In genomic region chr3:101828289-101828688, GRCh38 we compare ENCODE assay signal across 8 cellular contexts. TPM values are rescaled to one million over a fixed set of nuclear protein-coding genes. Genes with fewer than 3 reads are reported as not detected.
DNase-seq lines count a peak whose midpoint lies in the region; ATAC-seq and TF ChIP-seq lines count a peak whose summit lies in the region.

No MANE protein-coding gene starts in this region.

- H3K4me1 ChIP-seq in adrenal gland (replicated peaks in 1 of 2) (peaks cover 27 to 40% of the 10 kb centered on the region in 2 donors), upper lobe of left lung (peaks cover 29 to 43% (median 37%) of the 10 kb centered on the region in 4 donors)

- peak overlapping the region in 2 of 4 donors; percentile 32 to 61 for H3K4me3 ChIP-seq in adrenal gland
- H3K4me3 ChIP-seq in upper lobe of left lung = peak overlapping the region in 3 of 4 donors; percentile 53 to 61 (median 58)

- no peak for TF ChIP-seq CTCF in adrenal gland (IDR thresholded peaks at IDR 0.05)
- no peak for TF ChIP-seq CTCF in upper lobe of left lung (IDR thresholded peaks at IDR 0.05)

- peak overlapping the region; percentile 92 for H3K27ac Mint-ChIP-seq in activated naive CD4-positive, alpha-beta T cell treated with anti-CD3 and anti-CD28 coated beads, Interleukin-2, amount 10 ng/mL, durations not matched to agents 7 days and 5 days
- H3K27ac Mint-ChIP-seq in memory B cell = peak overlapping the region; percentile 96

- H3K36me3 Mint-ChIP-seq in activated naive CD4-positive, alpha-beta T cell treated with anti-CD3 and anti-CD28 coated beads, Interleukin-2, amount 10 ng/mL, durations not matched to agents 7 days and 5 days = peaks cover 19% of the 10 kb centered on the region
- peaks cover 5% of the 10 kb centered on the region for H3K36me3 Mint-ChIP-seq in memory B cell

- ATAC-seq in memory B cell (ENCODE audit: low read depth) (no peak), upper lobe of left lung (ENCODE audit: low FRiP score in 2 of 2) (no peak), HG03095 (IDR thresholded peaks at IDR 0.05; ENCODE audit: unreplicated experiment) (no peak), HG03460 (IDR thresholded peaks at IDR 0.05; ENCODE audit: unreplicated experiment) (no peak)

- CTCF ChIA-PET in activated naive CD4-positive, alpha-beta T cell treated with anti-CD3 and anti-CD28 coated beads, Interleukin-2, amount 10 ng/mL, durations not matched to agents 7 days and 5 days (lab: Charles Lee) = interaction anchor here (0.7 to 2.6 kb wide), 3 partner anchors 18 to 397 kb away, joined by 4 to 10 read pairs (median 4); partner anchors contain the start of gene NFKBIZ

- H3K27ac ChIP-seq in adrenal gland (peak overlapping the region; percentile 79 to 94 (median 88)), upper lobe of left lung (peak overlapping the region; percentile 83 to 94 (median 92))

- no peak for DNase-seq in activated naive CD4-positive, alpha-beta T cell treated with anti-CD3 and anti-CD28 coated beads, Interleukin-2, amount 10 ng/mL, durations not matched to agents 7 days and 5 days
- DNase-seq in activated naive CD4-positive, alpha-beta T cell treated with Interleukin-2 at 50 U/mL for 16 hours = no peak
- DNase-seq in adrenal gland (no peak), memory B cell (ENCODE audit: low spot score in 2 of 2) (no peak), upper lobe of left lung (no peak), DMS114 treated with DMSO at 0.1 percent for 48 hours (lab: John Stamatoyannopoulos, UW; ENCODE audit: unreplicated experiment) (no peak)

- H3K9me3 ChIP-seq in adrenal gland (replicated peaks in 1 of 3) (no peaks in the 10 kb centered on the region), upper lobe of left lung (no peaks in the 10 kb centered on the region)

- no peaks in the 10 kb centered on the region for H3K27me3 ChIP-seq in adrenal gland
- H3K27me3 ChIP-seq in upper lobe of left lung = no peaks in the 10 kb centered on the region

- no peaks in the 10 kb centered on the region for H3K27me3 Mint-ChIP-seq in activated naive CD4-positive, alpha-beta T cell treated with anti-CD3 and anti-CD28 coated beads, Interleukin-2, amount 10 ng/mL, durations not matched to agents 7 days and 5 days
- H3K27me3 Mint-ChIP-seq in memory B cell = no peaks in the 10 kb centered on the region

- no peak for TF ChIP-seq EP300 in upper lobe of left lung (IDR thresholded peaks at IDR 0.05)

- H3K36me3 ChIP-seq in adrenal gland (replicated peaks in 1 of 2) (no peaks in the 10 kb centered on the region), upper lobe of left lung (no peaks in the 10 kb centered on the region)

- peaks cover 53% of the 10 kb centered on the region for H3K4me1 Mint-ChIP-seq in activated naive CD4-positive, alpha-beta T cell treated with anti-CD3 and anti-CD28 coated beads, Interleukin-2, amount 10 ng/mL, durations not matched to agents 7 days and 5 days
- peaks cover 53% of the 10 kb centered on the region for H3K4me1 Mint-ChIP-seq in memory B cell

- 2 to 9% (median 8%) methylated on average over 3 of the region's 3 CpGs for WGBS in adrenal gland, 4 donors
- 10 to 14% methylated on average over 3 of the region's 3 CpGs for WGBS in upper lobe of left lung, 2 donors

- TF ChIP-seq POLR2A in adrenal gland (IDR thresholded peaks at IDR 0.05) = no peak
- TF ChIP-seq POLR2A in upper lobe of left lung (IDR thresholded peaks at IDR 0.05) = no peak

- peak overlapping the region; percentile 82 for H3K4me3 Mint-ChIP-seq in activated naive CD4-positive, alpha-beta T cell treated with anti-CD3 and anti-CD28 coated beads, Interleukin-2, amount 10 ng/mL, durations not matched to agents 7 days and 5 days
- H3K4me3 Mint-ChIP-seq in memory B cell = peak overlapping the region; percentile 87

- H3K9me3 Mint-ChIP-seq in activated naive CD4-positive, alpha-beta T cell treated with anti-CD3 and anti-CD28 coated beads, Interleukin-2, amount 10 ng/mL, durations not matched to agents 7 days and 5 days = no peaks in the 10 kb centered on the region
- no peaks in the 10 kb centered on the region for H3K9me3 Mint-ChIP-seq in memory B cell

- intact Hi-C loops in adrenal gland (cut with DNase I) = no loop called here

RNA-seq across cellular contexts. Expression of gene NFKBIZ, which starts 21.0 kb away (rescaled TPM):
- 10 to 100 TPM in 5 of 8 donors, 1 to 10 TPM in 3; 6.2 to 21.8 (median 16.4) TPM for total RNA-seq in adrenal gland
- polyA plus RNA-seq in adrenal gland = 1 to 10 TPM; 3.1 to 8.0 (median 7.2) TPM
- 100 to 1,000 TPM in 3 of 6 donors, 10 to 100 TPM in 3; 76.1 to 270 (median 106) TPM for total RNA-seq in upper lobe of left lung

RNA-seq across cellular contexts. Expression of gene NXPE3, which starts 49.3 kb away (rescaled TPM):
- 10 to 100 TPM in 2 of 8 donors, 1 to 10 TPM in 6; 4.9 to 14.8 (median 7.9) TPM for total RNA-seq in adrenal gland
- 1 to 10 TPM; 2.7 to 7.7 (median 3.7) TPM for polyA plus RNA-seq in adrenal gland
- 10 to 100 TPM in 5 of 6 donors, 1 to 10 TPM in 1; 7.2 to 16.8 (median 15.5) TPM for total RNA-seq in upper lobe of left lung
